Comparison of ENCODE assay signal across 29 cellular contexts in genomic region chr9:113359385-113359784, GRCh38. TPM values are rescaled to one million over a fixed set of nuclear protein-coding genes. Genes with fewer than 3 reads are reported as not detected.
"Had no signal": no experiment of that assay in that cellular context is flagged by ENCODE, and none has a peak within 500 bp of the region (broad histone marks: within the 10 kb centered on the region; RNA-seq: fewer than 3 reads in every experiment).

No MANE protein-coding gene starts in this region.

- H3K4me3 ChIP-seq: adrenal gland, ascending aorta, gastroesophageal sphincter, left lung, suprapubic skin, tibial artery, upper lobe of right lung had no signal

- H3K4me1 ChIP-seq: adrenal gland, ascending aorta, gastroesophageal sphincter, left lung, suprapubic skin, tibial artery, upper lobe of right lung had no signal

- H3K27ac ChIP-seq: adrenal gland, ascending aorta, brain microvascular endothelial cell, gastroesophageal sphincter, left lung, suprapubic skin, tibial artery, upper lobe of right lung, WERI-Rb-1 had no signal

- DNase-seq: activated CD4-positive, alpha-beta T cell treated with anti-CD3 and anti-CD28 coated beads for 48 hours; activated CD4-positive, alpha-beta T cell treated with anti-CD3 and anti-CD28 coated beads, Interleukin-2, amount 50 U/mL, for 48 hours; activated CD8-positive, alpha-beta memory T cell treated with anti-CD3 and anti-CD28 coated beads for 24 hours; activated effector memory CD4-positive, alpha-beta T cell treated with anti-CD3 and anti-CD28 coated beads, Interleukin-2, amount 50 U/mL, for 16 hours; activated naive CD4-positive, alpha-beta T cell treated with anti-CD3 and anti-CD28 coated beads for 36 hours; activated naive CD8-positive, alpha-beta T cell treated with anti-CD3 and anti-CD28 coated beads for 36 hours; adrenal gland; brain microvascular endothelial cell; caudate nucleus; cortex of kidney; effector memory CD8-positive, alpha-beta T cell; left lung; mammary epithelial cell; stimulated activated CD4-positive, alpha-beta T cell treated with anti-CD3 and anti-CD28 coated beads, Interleukin-15, amount 100 ng/mL, for 24 hours; stimulated activated CD4-positive, alpha-beta T cell treated with anti-CD3 and anti-CD28 coated beads, Interleukin-2, amount 100 ng/mL, for 24 hours; stimulated activated naive B cell treated with anti-CD40 and anti-IgM and Interleukin-4, amounts not matched to agents 10 μg/mL and 1 μg/mL and 100 μg/mL, for 72 hours; T-helper 17 cell; T1000; tibial artery; upper lobe of right lung; WERI-Rb-1 had no signal

- ATAC-seq: activated CD4-positive, CD25-positive, alpha-beta regulatory T cell treated with anti-CD3 and anti-CD28 coated beads, Interleukin-2, amount 50 U/mL, for 24 hours; effector memory CD8-positive, alpha-beta T cell; gastroesophageal sphincter; left lung; natural killer cell treated with Interleukin-12 subunit alpha and Interleukin-12 subunit beta and Interleukin-15 and Interleukin-18, amount 100 ng/mL, for 72 hours; stimulated activated naive B cell treated with anti-CD40 and anti-IgM and Interleukin-4, amounts not matched to agents 10 μg/mL and 1 μg/mL and 100 μg/mL, for 72 hours; T-helper 17 cell; upper lobe of right lung had no signal

- H3K9me3 ChIP-seq: adrenal gland, ascending aorta, gastroesophageal sphincter, left lung, suprapubic skin, tibial artery, upper lobe of right lung had no signal

- H3K27me3 ChIP-seq: adrenal gland, ascending aorta, left lung, suprapubic skin, upper lobe of right lung had no signal

- H3K36me3 ChIP-seq: adrenal gland, ascending aorta, brain microvascular endothelial cell, gastroesophageal sphincter, left lung, suprapubic skin, tibial artery, upper lobe of right lung, WERI-Rb-1 had no signal

RNA-seq across cellular contexts. Expression of gene BSPRY, which starts 10.0 kb away (rescaled TPM):
- total RNA-seq: ascending aorta, chondrocyte, fibroblast of lung, fibroblast of villous mesenchyme had no signal
- polyA plus RNA-seq: fibroblast of lung had no signal
